Comparison of ENCODE assay signal across 13 cellular contexts in genomic region chr5:78597068-78597857, GRCh38. TPM values are rescaled to one million over a fixed set of nuclear protein-coding genes. Genes with fewer than 3 reads are reported as not detected.
DNase-seq lines count a peak whose midpoint lies in the region; ATAC-seq and TF ChIP-seq lines count a peak whose summit lies in the region.
"Had no signal": no experiment of that assay in that cellular context is flagged by ENCODE, and none has a peak within 500 bp of the region (broad histone marks: within the 10 kb centered on the region; RNA-seq: fewer than 3 reads in every experiment).

No MANE protein-coding gene starts in this region.

- no peaks in the 10 kb centered on the region for H3K27me3 ChIP-seq in colonic mucosa
- H3K27me3 ChIP-seq: BLaER1, neutrophil had no signal

- no peak for TF ChIP-seq POLR2A in NB4 (IDR thresholded peaks at IDR 0.05; ENCODE audit: extremely low read depth, insufficient read length)

- 96 to 98% methylated on average over 4 to 5 of the region's 5 CpGs for WGBS in mesodermal cell (ENCODE audit: insufficient coverage in 2 of 2), 2 experiments

- H3K4me3 Mint-ChIP-seq in natural killer cell treated with Interleukin-12 subunit alpha and Interleukin-12 subunit beta and Interleukin-15 and Interleukin-18, amount 100 ng/mL, for 72 hours = no peak overlapping the region

- TF ChIP-seq CTCF in NB4 (IDR thresholded peaks at IDR 0.05; ENCODE audit: low read depth, low read length) (no peak), colonic mucosa (IDR thresholded peaks at IDR 0.05) (no peak)

- no peak overlapping the region for H3K9ac ChIP-seq in colonic mucosa (ENCODE audit: low read depth in 2 of 2, low read length in 2 of 2)
- H3K9ac ChIP-seq: BLaER1 had no signal

- H3K9me3 Mint-ChIP-seq in natural killer cell treated with Interleukin-12 subunit alpha and Interleukin-12 subunit beta and Interleukin-15 and Interleukin-18, amount 100 ng/mL, for 72 hours = no peaks in the 10 kb centered on the region
- H3K9me3 Mint-ChIP-seq: activated T-helper 2 cell treated with anti-CD3 and anti-CD28 coated beads, Interferon-gamma antibody, Interleukin-2, Interleukin-4, amounts not matched to agents 10 μg/mL and 5 μg/mL and 100 μg/mL, durations not matched to agents 14 hours and 24 hours and 36 hours had no signal

- H3K36me3 Mint-ChIP-seq in natural killer cell treated with Interleukin-12 subunit alpha and Interleukin-12 subunit beta and Interleukin-15 and Interleukin-18, amount 100 ng/mL, for 72 hours = no peaks in the 10 kb centered on the region

- no peak overlapping the region for H3K27ac Mint-ChIP-seq in natural killer cell treated with Interleukin-12 subunit alpha and Interleukin-12 subunit beta and Interleukin-15 and Interleukin-18, amount 100 ng/mL, for 72 hours
- H3K27ac Mint-ChIP-seq: activated T-helper 2 cell treated with anti-CD3 and anti-CD28 coated beads, Interferon-gamma antibody, Interleukin-2, Interleukin-4, amounts not matched to agents 10 μg/mL and 5 μg/mL and 100 μg/mL, durations not matched to agents 14 hours and 24 hours and 36 hours had no signal

- H3K27me3 Mint-ChIP-seq in natural killer cell treated with Interleukin-12 subunit alpha and Interleukin-12 subunit beta and Interleukin-15 and Interleukin-18, amount 100 ng/mL, for 72 hours = peaks cover 10 to 33% of the 10 kb centered on the region in 2 donors

- DNase-seq in AG08396 (ENCODE audit: low spot score) = peak; percentile 41
- DNase-seq in NB4 (ENCODE audit: low read depth) = peak; percentile 43
- no peak for DNase-seq in colonic mucosa
- DNase-seq in natural killer cell treated with Interleukin-12 subunit alpha and Interleukin-12 subunit beta and Interleukin-15 and Interleukin-18, amount 100 ng/mL, for 72 hours (ENCODE audit: low spot score) = no peak
- DNase-seq in SK-N-DZ (ENCODE audit: low spot score) = no peak
- no peak for DNase-seq in stimulated activated CD4-positive, alpha-beta T cell treated with anti-CD3 and anti-CD28 coated beads, Interleukin-15, amount 100 ng/mL, for 24 hours
- no peak for DNase-seq in Ammon's horn (ENCODE audit: low spot score)
- DNase-seq: activated CD4-positive, CD25-positive, alpha-beta regulatory T cell; NCI-H187 treated with DMSO at 0.1 percent for 48 hours had no signal

- H3K4me3 ChIP-seq in NB4 (ENCODE audit: low read depth, low read length) (no peak overlapping the region), colonic mucosa (no peak overlapping the region), mesodermal cell (ENCODE audit: extremely low read depth, insufficient read depth, low read length, poor library complexity, severe bottlenecking) (no peak overlapping the region)
- H3K4me3 ChIP-seq: BLaER1 had no signal

- H3K27ac ChIP-seq in colonic mucosa = peak overlapping the region; percentile 7
- H3K27ac ChIP-seq in mesodermal cell (ENCODE audit: low read depth, low read length, severe bottlenecking) = peak overlapping the region; percentile 52
- H3K27ac ChIP-seq: BLaER1, neutrophil had no signal

- H3K4me1 ChIP-seq in colonic mucosa (peaks cover 7% of the 10 kb centered on the region), mesodermal cell (ENCODE audit: control insufficient read depth, insufficient read depth, low read length, poor library complexity, severe bottlenecking) (peaks cover 35% of the 10 kb centered on the region)
- H3K4me1 ChIP-seq: BLaER1 had no signal

- intact Hi-C loops in colonic mucosa (cut with DNase I) = no loop called here

- no peaks in the 10 kb centered on the region for H3K36me3 ChIP-seq in colonic mucosa
- H3K36me3 ChIP-seq in mesodermal cell (ENCODE audit: control insufficient read depth, insufficient read depth, low read length) = no peaks in the 10 kb centered on the region
- H3K36me3 ChIP-seq: BLaER1, neutrophil had no signal

- H3K4me1 Mint-ChIP-seq in natural killer cell treated with Interleukin-12 subunit alpha and Interleukin-12 subunit beta and Interleukin-15 and Interleukin-18, amount 100 ng/mL, for 72 hours (ENCODE audit: low read depth in 2 of 2) = no peaks in the 10 kb centered on the region

- ATAC-seq in natural killer cell treated with Interleukin-12 subunit alpha and Interleukin-12 subunit beta and Interleukin-15 and Interleukin-18, amount 100 ng/mL, for 72 hours = no peak

- H3K9me3 ChIP-seq in colonic mucosa (no peaks in the 10 kb centered on the region), mesodermal cell (ENCODE audit: control insufficient read depth, low read length) (no peaks in the 10 kb centered on the region)
- H3K9me3 ChIP-seq: BLaER1, neutrophil had no signal

RNA-seq across cellular contexts. Expression of gene LHFPL2, which starts 51.3 kb away (rescaled TPM):
- 10 to 100 TPM; 35.5 to 39.2 TPM for total RNA-seq in colonic mucosa
- polyA plus RNA-seq in mesodermal cell (2013, experiment 1 of 2) = 40.1 TPM
- polyA plus RNA-seq in mesodermal cell (2013, experiment 2 of 2) = 47.4 TPM
- 1 to 10 TPM in 1 of 2 donors, under 1 TPM in 1; 0.45 to 1.8 TPM for total RNA-seq in natural killer cell treated with Interleukin-12 subunit alpha and Interleukin-12 subunit beta and Interleukin-15 and Interleukin-18, amount 100 ng/mL, for 72 hours
- polyA plus RNA-seq in SK-N-DZ (2014; cell fraction: cytosol; rRNA removed) = 9.7 and 11.0 TPM in 2 replicates
- polyA plus RNA-seq in SK-N-DZ (2014; cell fraction: nucleus; rRNA removed) = 9.2 and 9.8 TPM in 2 replicates

Comparison
In these comparisons a context has a peak if more than half of its experiments do, and no peak if none do; other contexts are left out.
1. DNase-seq: peak in AG08396 (single experiment) and NB4 (single experiment); none in colonic mucosa (single experiment), natural killer cell treated with Interleukin-12 subunit alpha and Interleukin-12 subunit beta and Interleukin-15 and Interleukin-18, amount 100 ng/mL, for 72 hours (single experiment), SK-N-DZ (single experiment), stimulated activated CD4-positive, alpha-beta T cell treated with anti-CD3 and anti-CD28 coated beads, Interleukin-15, amount 100 ng/mL, for 24 hours (single experiment) and Ammon's horn (single experiment).
2. RNA of gene LHFPL2, which starts 51.3 kb away (total RNA-seq): 35.5 to 39.2 TPM in colonic mucosa; 0.45 to 1.8 TPM in natural killer cell treated with Interleukin-12 subunit alpha and Interleukin-12 subunit beta and Interleukin-15 and Interleukin-18, amount 100 ng/mL, for 72 hours; every median in the first group is over 10 times any median in the second.